Comparison of ENCODE assay signal across 8 cellular contexts in genomic region chr1:205061665-205062069, GRCh38. TPM values are rescaled to one million over a fixed set of nuclear protein-coding genes. Genes with fewer than 3 reads are reported as not detected.
DNase-seq lines count a peak whose midpoint lies in the region; ATAC-seq and TF ChIP-seq lines count a peak whose summit lies in the region.

No MANE protein-coding gene starts in this region.

- H3K36me3 ChIP-seq in prostate gland = no peaks in the 10 kb centered on the region
- H3K36me3 ChIP-seq in uterus = no peaks in the 10 kb centered on the region

- H3K9me3 ChIP-seq in prostate gland (no peaks in the 10 kb centered on the region), uterus (no peaks in the 10 kb centered on the region)

- TF ChIP-seq POLR2A in prostate gland (IDR thresholded peaks at IDR 0.05) = no peak
- TF ChIP-seq POLR2A in uterus (IDR thresholded peaks at IDR 0.05) = no peak

- intact Hi-C loops in Right ventricle myocardium superior (cut with DNase I) (loop anchor here (2.0 kb wide), 1 partner anchor 71 kb away; no protein-coding TSS in a partner anchor), prostate gland (cut with DNase I) (loop anchor here (2.0 to 10.0 kb wide), 2 partner anchors 73 to 257 kb away; no protein-coding TSS in a partner anchor), uterus (cut with DNase I; ENCODE audit: low total_unique reads) (no loop called here)

- H3K27me3 ChIP-seq in prostate gland (replicated peaks; ENCODE audit: insufficient read depth) (no peaks in the 10 kb centered on the region), uterus (no peaks in the 10 kb centered on the region)

- DNase-seq in ELR (ENCODE audit: low read depth) = peak; percentile 72
- DNase-seq in NCI-H1092 treated with DMSO at 0.1 percent for 48 hours (lab: John Stamatoyannopoulos, UW) = peak; percentile 87
- DNase-seq in SKM-1 treated with dmso at 0.1 percent for 144 hours (lab: John Stamatoyannopoulos, UW; ENCODE audit: unreplicated experiment) = peak; percentile 71
- peak; percentile 12 for DNase-seq in activated naive CD8-positive, alpha-beta T cell treated with anti-CD3 and anti-CD28 coated beads, Interleukin-2, amount 50 U/mL, for 16 hours (ENCODE audit: low read depth, low spot score)
- peak; percentile 85 for DNase-seq in Right ventricle myocardium superior
- peak; percentile 63 for DNase-seq in prostate gland (ENCODE audit: low spot score)
- peak; percentile 61 to 71 for DNase-seq in uterus
- DNase-seq in T1000 (lab: John Stamatoyannopoulos, UW) = no peak

- ATAC-seq in Right ventricle myocardium superior (ENCODE audit: poor library complexity) = peak; percentile 74

- 23% methylated on average over 13 of the region's 13 CpGs for WGBS in prostate gland

- no peak overlapping the region for H3K27ac ChIP-seq in prostate gland
- no peak overlapping the region for H3K27ac ChIP-seq in uterus

- H3K4me3 ChIP-seq in prostate gland = no peak overlapping the region
- no peak overlapping the region for H3K4me3 ChIP-seq in uterus

- TF ChIP-seq CTCF in prostate gland (IDR thresholded peaks at IDR 0.05) = peak; percentile 67 to 91 (median 88)
- peak; percentile 74 to 84 (median 78) for TF ChIP-seq CTCF in uterus (IDR thresholded peaks at IDR 0.05)

- H3K4me1 ChIP-seq in prostate gland (replicated peaks) = no peaks in the 10 kb centered on the region
- no peaks in the 10 kb centered on the region for H3K4me1 ChIP-seq in uterus

RNA-seq across cellular contexts. Expression of gene CNTN2, which starts 18.7 kb away (rescaled TPM):
- total RNA-seq in Right ventricle myocardium superior = 0.38 TPM
- total RNA-seq in prostate gland = 1 to 10 TPM in 1 of 2 donors, not detected in 1; 5.1 TPM
- 1 to 10 TPM in 1 of 4 donors, not detected in 3; 3.0 TPM for total RNA-seq in uterus

RNA-seq across cellular contexts. Expression of gene TMEM81, which starts 22.6 kb away (rescaled TPM):
- total RNA-seq in Right ventricle myocardium superior = 2.7 TPM
- total RNA-seq in prostate gland = 1 to 10 TPM in 1 of 2 donors, under 1 TPM in 1; 0.73 to 2.2 TPM
- 1 to 10 TPM in 2 of 4 donors, under 1 TPM in 1, not detected in 1; 0.26 to 3.3 (median 1.7) TPM for total RNA-seq in uterus
